In genomic region chr11:66119348-66120133, GRCh38 we compare ENCODE assay signal across 7 cellular contexts. TPM values are rescaled to one million over a fixed set of nuclear protein-coding genes. Genes with fewer than 3 reads are reported as not detected.
DNase-seq lines count a peak whose midpoint lies in the region; ATAC-seq and TF ChIP-seq lines count a peak whose summit lies in the region.

No MANE protein-coding gene starts in this region.

- peak; percentile 47 to 92 (median 72) for ATAC-seq in heart right ventricle
- no peak for ATAC-seq in HG02885 (IDR thresholded peaks at IDR 0.05; ENCODE audit: poor library complexity, unreplicated experiment)

- H3K4me1 ChIP-seq in HEK293 (ENCODE audit: control insufficient read depth, insufficient read depth, low read length) (peaks cover 12% of the 10 kb centered on the region; the same call in 1 of the 2 replicates), heart right ventricle (peaks cover 0 to 72% (median 44%) of the 10 kb centered on the region in 9 donors), colonic mucosa (no peaks in the 10 kb centered on the region)

- no peak overlapping the region for H3K4me3 ChIP-seq in HEK293 (ENCODE audit: low read depth, low read length)
- H3K4me3 ChIP-seq in heart right ventricle: no peak overlapping the region
- no peak overlapping the region for H3K4me3 ChIP-seq in skin epidermis
- H3K4me3 ChIP-seq in colonic mucosa: no peak overlapping the region

- no peaks in the 10 kb centered on the region for H3K36me3 ChIP-seq in HEK293 (ENCODE audit: control insufficient read depth in 2 of 2, insufficient read depth in 1 of 2, low read length in 2 of 2)
- no peaks in the 10 kb centered on the region for H3K36me3 ChIP-seq in heart right ventricle
- H3K36me3 ChIP-seq in colonic mucosa: no peaks in the 10 kb centered on the region

- H3K9ac ChIP-seq in colonic mucosa (ENCODE audit: low read depth in 2 of 2, low read length in 2 of 2): no peak overlapping the region

- POLR2A ChIA-PET in HEK293 (lab: Yijun Ruan, JAX): interaction anchor here (0.5 to 1.4 kb wide), 12 partner anchors 16 to 518 kb away, joined by 3 to 9 read pairs (median 3); partner anchors contain the start of gene MUS81

- H3K27me3 ChIP-seq in heart right ventricle: no peaks in the 10 kb centered on the region
- no peaks in the 10 kb centered on the region for H3K27me3 ChIP-seq in colonic mucosa

- TF ChIP-seq CTCF in HEK293 (tag by site-specific recombination; IDR thresholded peaks at IDR 0.05): no peak
- TF ChIP-seq CTCF in VCaP (conservative IDR thresholded peaks at IDR 0.05): no peak
- TF ChIP-seq CTCF in heart right ventricle (IDR thresholded peaks at IDR 0.05): no peak
- no peak for TF ChIP-seq CTCF in colonic mucosa (IDR thresholded peaks at IDR 0.05)

- CTCF ChIA-PET in HEK293 (lab: Yijun Ruan, JAX): interaction anchor here (0.6 to 3.4 kb wide), 7 partner anchors 15 to 441 kb away, joined by 3 to 21 read pairs (median 5); no protein-coding TSS in a partner anchor

- no peak for DNase-seq in heart right ventricle
- no peak for DNase-seq in activated CD4-positive, alpha-beta T cell treated with anti-CD3 and anti-CD28 coated beads, Interleukin-2, amount 50 U/mL, for 1 hour
- DNase-seq in colonic mucosa: no peak

- intact Hi-C loops in heart right ventricle (cut with DNase I) (loop anchor here in 3 of 10 donors (5.0 to 10.0 kb wide), 2 partner anchors 45 to 47 kb away; partner anchors contain the start of gene PACS1 (in 3 of the 3)), colonic mucosa (cut with DNase I) (no loop called here)

- H3K9me3 ChIP-seq in HEK293 (ENCODE audit: control insufficient read depth, insufficient read depth, low read depth, low read length) (no peaks in the 10 kb centered on the region), heart right ventricle (peaks cover 0 to 10% (median 0%) of the 10 kb centered on the region in 11 donors), colonic mucosa (no peaks in the 10 kb centered on the region)

- H3K27ac ChIP-seq in HEK293 (ENCODE audit: extremely low read depth, low read depth, low read length) (no peak overlapping the region), VCaP (peak overlapping the region; percentile 6; the same call in 1 of the 2 replicates), heart right ventricle (peak overlapping the region in 9 of 10 donors; percentile 58 to 84 (median 76)), skin epidermis (peak overlapping the region in 11 of 21 experiments; percentile 5 to 74 (median 37)), colonic mucosa (no peak overlapping the region)

- WGBS in heart right ventricle, 2 donors: 27 to 36% methylated on average over 5 of the region's 5 CpGs

TF ChIP-seq in HEK293, 187 proteins besides CTCF, POLR2A, EP300 and RAD21 (continues in another document):
- TF ChIP-seq ZNF404 (tag by site-specific recombination; IDR thresholded peaks at IDR 0.05): no peak
- TF ChIP-seq ELK4 (IDR thresholded peaks at IDR 0.05; ENCODE audit: borderline replicate concordance, low read depth, low read length): no peak
- no peak for TF ChIP-seq ZFP37 (tag by site-specific recombination; IDR thresholded peaks at IDR 0.05)
- peak; percentile 43; the same call in 1 of the 2 replicates for TF ChIP-seq ZNF600 (tag by site-specific recombination; IDR thresholded peaks at IDR 0.05)
- no peak for TF ChIP-seq ZIC2 (tag by site-specific recombination; IDR thresholded peaks at IDR 0.05)
- TF ChIP-seq ZFP41 (tag by site-specific recombination; IDR thresholded peaks at IDR 0.05; ENCODE audit: borderline replicate concordance): no peak
- TF ChIP-seq ZNF140 (tag by site-specific recombination; IDR thresholded peaks at IDR 0.05): no peak
- TF ChIP-seq ZNF211 (tag by site-specific recombination; IDR thresholded peaks at IDR 0.05; ENCODE audit: low read depth): no peak
- TF ChIP-seq HOXA7 (CRISPR knock-in tag; IDR thresholded peaks at IDR 0.05; ENCODE audit: borderline replicate concordance): no peak
- no peak for TF ChIP-seq GFI1B (tag by site-specific recombination; IDR thresholded peaks at IDR 0.05)
- TF ChIP-seq ZNF548 (tag by site-specific recombination; IDR thresholded peaks at IDR 0.05): no peak
- no peak for TF ChIP-seq ZNF202 (tag by site-specific recombination; IDR thresholded peaks at IDR 0.05; ENCODE audit: borderline replicate concordance)
- TF ChIP-seq ZNF701 (tag by site-specific recombination; IDR thresholded peaks at IDR 0.05): no peak
- TF ChIP-seq PRDM1 (tag by site-specific recombination; IDR thresholded peaks at IDR 0.05): peak; percentile 57
- TF ChIP-seq ZNF629 (tag by site-specific recombination; IDR thresholded peaks at IDR 0.05): peak; percentile 92
- TF ChIP-seq ZNF785 (tag by site-specific recombination; IDR thresholded peaks at IDR 0.05): no peak
- TF ChIP-seq KLF16 (tag by site-specific recombination; IDR thresholded peaks at IDR 0.05): no peak
- TF ChIP-seq ZNF132 (tag by site-specific recombination; IDR thresholded peaks at IDR 0.05; ENCODE audit: borderline replicate concordance): no peak
- TF ChIP-seq ZNF580 (tag by site-specific recombination; IDR thresholded peaks at IDR 0.05): no peak
- TF ChIP-seq ZSCAN18 (tag by site-specific recombination; IDR thresholded peaks at IDR 0.05): no peak
- peak; percentile 85 for TF ChIP-seq ATF2 (tag by site-specific recombination; IDR thresholded peaks at IDR 0.05; ENCODE audit: low read depth)
- no peak for TF ChIP-seq ZNF2 (tag by site-specific recombination; IDR thresholded peaks at IDR 0.05)
- no peak for TF ChIP-seq ZNF645 (tag by site-specific recombination; IDR thresholded peaks at IDR 0.05)
- TF ChIP-seq OVOL3 (tag by site-specific recombination; IDR thresholded peaks at IDR 0.05): no peak
- no peak for TF ChIP-seq MEIS1 (CRISPR knock-in tag; IDR thresholded peaks at IDR 0.05; ENCODE audit: borderline replicate concordance)

RNA-seq across cellular contexts. Expression of gene PACS1, which starts 49.5 kb away (rescaled TPM):
- 100 to 1,000 TPM in 4 of 10 donors, 10 to 100 TPM in 6; 50.0 to 121 (median 81.9) TPM for total RNA-seq in heart right ventricle
- polyA plus RNA-seq in heart right ventricle: 10 to 100 TPM; 24.1 to 28.2 TPM
- 10 to 100 TPM; 10.1 to 20.9 TPM for total RNA-seq in colonic mucosa

Comparison
In these comparisons a context has a peak if more than half of its experiments do, and no peak if none do; other contexts are left out.
1. H3K27ac ChIP-seq: peak in VCaP (single experiment), heart right ventricle (9 of 10) and skin epidermis (11 of 21); none in HEK293 (single experiment) and colonic mucosa (single experiment).